In genomic region chr13:27607125-27607524, GRCh38 we compare ENCODE assay signal across 1 cellular context.
TF ChIP-seq lines count a peak whose summit lies in the region.

No MANE protein-coding gene starts in this region.

TF ChIP-seq in HEK293, 187 proteins besides CTCF, POLR2A, EP300 and RAD21 (continued from another document):
- TF ChIP-seq PRDM6 (tag by site-specific recombination; IDR thresholded peaks at IDR 0.05): peak; percentile 70
- no peak for TF ChIP-seq ZIC2 (tag by site-specific recombination; IDR thresholded peaks at IDR 0.05)
- no peak for TF ChIP-seq HIC1 (tag by site-specific recombination; IDR thresholded peaks at IDR 0.05)
- no peak for TF ChIP-seq ZNF513 (tag by site-specific recombination; IDR thresholded peaks at IDR 0.05)
- TF ChIP-seq PRDM1 (tag by site-specific recombination; IDR thresholded peaks at IDR 0.05): peak; percentile 47; the same call in 1 of the 2 replicates
